17 cellular contexts compared by ENCODE assay signal in the genomic region with DNA sequence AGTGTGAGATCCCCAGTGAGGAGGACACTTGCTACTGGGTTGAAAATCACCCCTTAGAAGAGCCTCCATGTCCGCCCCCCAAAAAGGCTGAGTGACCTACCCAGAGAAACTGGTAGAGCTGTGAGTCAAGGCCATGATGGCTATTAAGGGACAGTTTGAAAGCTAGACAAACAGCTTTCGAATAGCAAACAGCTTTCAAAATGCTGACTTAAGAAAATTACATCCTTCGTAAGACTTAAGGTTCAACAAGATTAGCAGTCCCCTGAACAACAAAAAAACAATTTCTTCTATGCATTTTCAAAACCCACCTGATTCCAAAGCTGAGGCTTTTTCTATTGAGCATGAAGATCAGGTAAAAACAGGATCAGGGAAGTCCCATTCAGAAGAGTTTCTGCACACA.
DNase-seq lines count a peak whose midpoint lies in the region; ATAC-seq and TF ChIP-seq lines count a peak whose summit lies in the region.
"Had no signal": no experiment of that assay in that cellular context is flagged by ENCODE, and none has a peak within 500 bp of the region (broad histone marks: within the 10 kb centered on the region; RNA-seq: fewer than 3 reads in every experiment).

No MANE protein-coding gene starts in this region.

- DNase-seq in NCI-H146 (lab: John Stamatoyannopoulos, UW): peak; percentile 65
- no peak for DNase-seq in dorsolateral prefrontal cortex
- peak; percentile 34 for DNase-seq in superior temporal gyrus (ENCODE audit: extremely low spot score)
- DNase-seq in aorta: no peak
- no peak for DNase-seq in GM10248 (ENCODE audit: extremely low spot score)
- DNase-seq: C1 segment of cervical spinal cord; Calu3; CD4-positive, alpha-beta memory T cell; COR-L47; DMS53; DMS79 treated with DMSO at 0.1 percent for 48 hours; GF-D8; GM23248; H9 had no signal

- intact Hi-C loops in dorsolateral prefrontal cortex (cut with DNase I): loop anchor here in 1 of 2 donors (10.0 kb wide), 1 partner anchor 227 kb away; no protein-coding TSS in a partner anchor
- intact Hi-C loops in aorta (cut with DNase I): no loop called here

- H3F3A ChIP-seq in OCI-LY1 (ENCODE audit: insufficient read depth, low read length): no peaks in the 10 kb centered on the region

- no peak overlapping the region for H2AFZ ChIP-seq in OCI-LY1 (ENCODE audit: low read length)
- H2AFZ ChIP-seq: GM23248 had no signal

- no peaks in the 10 kb centered on the region for H4K20me1 ChIP-seq in OCI-LY1 (ENCODE audit: insufficient read depth, low read length)

- H3K9me3 ChIP-seq in OCI-LY1 (ENCODE audit: low read length) (no peaks in the 10 kb centered on the region), aorta (ENCODE audit: control insufficient read depth, low read length) (no peaks in the 10 kb centered on the region)

- H3K9ac ChIP-seq in OCI-LY1 (ENCODE audit: low read length): no peak overlapping the region; the same call in 1 of the 2 replicates
- H3K9ac ChIP-seq: GM23248 had no signal

- peak overlapping the region; percentile 60 for H3K27ac ChIP-seq in OCI-LY1 (ENCODE audit: low read depth, low read length, poor library complexity, severe bottlenecking)
- H3K27ac ChIP-seq in dorsolateral prefrontal cortex: peak overlapping the region in 21 of 59 donors; percentile 4 to 68 (median 42)
- no peak overlapping the region for H3K27ac ChIP-seq in aorta (ENCODE audit: low read depth in 1 of 2, low read length in 2 of 2)
- H3K27ac ChIP-seq: GM23248 had no signal

- TF ChIP-seq CTCF in OCI-LY1 (IDR thresholded peaks at IDR 0.05; ENCODE audit: low read length) (no peak), dorsolateral prefrontal cortex (IDR thresholded peaks at IDR 0.05 in 54 of 56, conservative IDR thresholded peaks at IDR 0.05 in 2 of 56; ENCODE audit: low read depth in 1 of 56, partially characterized antibody in 56 of 56) (no peak), GM10248 (IDR thresholded peaks at IDR 0.05; ENCODE audit: control extremely low read depth, extremely low read depth, low read depth, missing control alignments) (no peak)

- POLR2A ChIA-PET in GM10248 (lab: Yijun Ruan, JAX): no interaction called here

- no peak for ATAC-seq in HG03521 (IDR thresholded peaks at IDR 0.05; ENCODE audit: unreplicated experiment)
- no peak for ATAC-seq in aorta (ENCODE audit: low FRiP score)
- ATAC-seq: HCT116 had no signal

- H3K36me3 ChIP-seq in OCI-LY1 (ENCODE audit: insufficient read depth, low read length): no peaks in the 10 kb centered on the region
- H3K36me3 ChIP-seq in aorta (ENCODE audit: control insufficient read depth in 1 of 2, insufficient read depth in 2 of 2, low read length in 1 of 2): no peaks in the 10 kb centered on the region

- peak overlapping the region; percentile 13; the same call in 1 of the 2 replicates for H3K4me2 ChIP-seq in OCI-LY1 (ENCODE audit: low read length)

- H3K4me3 ChIP-seq in OCI-LY1 (ENCODE audit: low read depth, low read length, poor library complexity, severe bottlenecking) (no peak overlapping the region), dorsolateral prefrontal cortex (peak overlapping the region in 36 of 59 donors; percentile 1 to 51 (median 34)), aorta (ENCODE audit: low read length in 2 of 2) (no peak overlapping the region)
- H3K4me3 ChIP-seq: GM23248 had no signal

- no peaks in the 10 kb centered on the region for H3K79me2 ChIP-seq in OCI-LY1 (ENCODE audit: insufficient read depth, low read length)

- CTCF ChIA-PET in GM10248 (lab: Yijun Ruan, JAX): no interaction called here

- H3K27me3 ChIP-seq in OCI-LY1 (ENCODE audit: insufficient read depth, low read length) (no peaks in the 10 kb centered on the region), dorsolateral prefrontal cortex (no peaks in the 10 kb centered on the region), aorta (ENCODE audit: control insufficient read depth in 1 of 2, insufficient read depth in 2 of 2, low read length in 1 of 2) (no peaks in the 10 kb centered on the region)

- WGBS in aorta, 2 donors: 80 to 84% methylated on average over 3 of the region's 3 CpGs

- peaks cover 69% of the 10 kb centered on the region for H3K4me1 ChIP-seq in OCI-LY1 (ENCODE audit: insufficient read depth, low read length, severe bottlenecking)
- no peaks in the 10 kb centered on the region for H3K4me1 ChIP-seq in aorta (ENCODE audit: control insufficient read depth in 1 of 2, insufficient read depth in 2 of 2, low read length in 2 of 2)

- H3K9me2 ChIP-seq in OCI-LY1 (ENCODE audit: low read depth, low read length): no peaks in the 10 kb centered on the region

Comparison
In these comparisons a context has a peak if more than half of its experiments do, and no peak if none do; other contexts are left out.
1. DNase-seq: peak in NCI-H146 (single experiment) and superior temporal gyrus (single experiment); none in dorsolateral prefrontal cortex (0 of 10), aorta (0 of 2) and GM10248 (single experiment).
2. H3K4me3 ChIP-seq: peak in dorsolateral prefrontal cortex (36 of 59); none in OCI-LY1 (single experiment) and aorta (0 of 2).